22 cellular contexts compared by ENCODE assay signal in the genomic region with DNA sequence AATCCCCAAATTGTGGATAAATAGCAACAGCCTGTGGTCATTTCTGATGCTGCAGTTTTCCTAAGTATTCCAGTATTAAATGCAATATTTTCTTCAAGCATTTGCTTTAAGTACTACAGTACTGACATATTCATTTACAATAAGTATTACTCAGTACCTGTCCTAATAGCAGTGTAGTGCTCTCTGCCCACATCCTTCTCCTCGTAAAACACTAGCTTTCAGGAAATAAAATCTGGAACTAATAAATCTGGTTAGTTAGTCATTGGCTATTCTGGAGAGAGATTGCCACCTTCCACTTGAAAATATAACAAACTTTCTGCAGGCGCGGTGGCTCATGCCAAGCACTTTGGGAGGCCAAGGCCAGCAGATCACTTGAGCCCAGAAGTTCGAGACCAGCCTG.
DNase-seq lines count a peak whose midpoint lies in the region; TF ChIP-seq lines count a peak whose summit lies in the region.
"Had no signal": no experiment of that assay in that cellular context is flagged by ENCODE, and none has a peak within 500 bp of the region (broad histone marks: within the 10 kb centered on the region; RNA-seq: fewer than 3 reads in every experiment).

No MANE protein-coding gene starts in this region.

- H3K9me3 ChIP-seq in GM23248 (ENCODE audit: low read depth) (no peaks in the 10 kb centered on the region), MG63 (no peaks in the 10 kb centered on the region)
- H3K9me3 ChIP-seq: SJSA1 had no signal

- H3K4me3 ChIP-seq in AG10803 (ENCODE audit: low read length) = no peak overlapping the region
- H3K4me3 ChIP-seq in GM23248 = no peak overlapping the region
- no peak overlapping the region for H3K4me3 ChIP-seq in MG63
- H3K4me3 ChIP-seq in fibroblast of the aortic adventitia (ENCODE audit: low read depth, low read length) = no peak overlapping the region
- H3K4me3 ChIP-seq: SJSA1 had no signal

- H3K79me2 ChIP-seq in GM23248 (ENCODE audit: insufficient read depth) = no peaks in the 10 kb centered on the region

- no peaks in the 10 kb centered on the region for H4K20me1 ChIP-seq in GM23248 (ENCODE audit: insufficient read depth)

- H3K36me3 ChIP-seq in GM23248 (ENCODE audit: low read depth) = no peaks in the 10 kb centered on the region
- no peaks in the 10 kb centered on the region for H3K36me3 ChIP-seq in MG63
- H3K36me3 ChIP-seq: SJSA1 had no signal

- peaks cover 3% of the 10 kb centered on the region; the same call in 1 of the 2 replicates for H3K4me1 ChIP-seq in GM23248 (ENCODE audit: insufficient read depth)
- H3K4me1 ChIP-seq: SJSA1 had no signal

- peak; percentile 26; the same call in 1 of the 2 replicates for TF ChIP-seq CTCF in AG10803 (conservative IDR thresholded peaks at IDR 0.05; ENCODE audit: low read length)
- peak; percentile 7 for TF ChIP-seq CTCF in fibroblast of the aortic adventitia (IDR thresholded peaks at IDR 0.05; ENCODE audit: insufficient read depth, low read length)

- H3F3A ChIP-seq in GM23248 (ENCODE audit: insufficient read depth) = no peaks in the 10 kb centered on the region

- H3K9ac ChIP-seq in GM23248 = no peak overlapping the region

- H3K27ac ChIP-seq in GM23248 = no peak overlapping the region
- H3K27ac ChIP-seq: SJSA1 had no signal

- DNase-seq in AG10803 (ENCODE audit: low read depth) (peak; percentile 27), GM23248 (peak; percentile 26), MG63 (peak; percentile 1), fibroblast of the aortic adventitia (ENCODE audit: low read depth) (peak; percentile 4), NCI-H2107 treated with DMSO at 0.1 percent for 48 hours (lab: John Stamatoyannopoulos, UW; ENCODE audit: unreplicated experiment) (no peak), T1000 (lab: John Stamatoyannopoulos, UW) (no peak), NCI-H1105 treated with DMSO at 0.1 percent for 48 hours (lab: John Stamatoyannopoulos, UW) (no peak)
- DNase-seq: 8988T; CD4-positive, CD25-positive, alpha-beta regulatory T cell; COR-L47; DMS 273 treated with DMSO at 0.1 percent for 48 hours; DMS79 treated with DMSO at 0.1 percent for 48 hours; GOT3; HCEC 1CT; Karpas-422; NCI-H1092; NCI-H1436 treated with DMSO at 0.1 percent for 48 hours; NCI-H1930; NCI-H226; NCI-H524 treated with DMSO at 0.1 percent for 48 hours; T-helper 1 cell had no signal

- H3K4me2 ChIP-seq in GM23248 (ENCODE audit: unreplicated experiment) = peak overlapping the region; percentile 3

- H3K27me3 ChIP-seq in GM23248 (replicated peaks; ENCODE audit: insufficient read depth) (no peaks in the 10 kb centered on the region), MG63 (no peaks in the 10 kb centered on the region)
- H3K27me3 ChIP-seq: SJSA1 had no signal

- 0 out of 2 replicates have a peak overlapping the region, but pooled peaks have one; percentile 26 for H2AFZ ChIP-seq in GM23248

- in situ Hi-C loops in GM23248 (cut with MboI) = no loop called here

- no peaks in the 10 kb centered on the region for H3K9me2 ChIP-seq in GM23248 (ENCODE audit: insufficient read depth)

- 53 to 61% methylated on average over 4 of the region's 4 CpGs for WGBS in GM23248 (ENCODE audit: low coverage in 1 of 2, low lambda C conversion rate in 2 of 2, missing lambda C conversion rate in 2 of 2), 2 experiments

Comparison
In these comparisons a context has a peak if more than half of its experiments do, and no peak if none do; other contexts are left out.
1. DNase-seq: peak in AG10803 (single experiment), GM23248 (single experiment), MG63 (single experiment) and fibroblast of the aortic adventitia (single experiment); none in NCI-H2107 treated with DMSO at 0.1 percent for 48 hours (single experiment), T1000 (single experiment) and NCI-H1105 treated with DMSO at 0.1 percent for 48 hours (single experiment).